ENCODE assay signal across 33 cellular contexts in the genomic region with DNA sequence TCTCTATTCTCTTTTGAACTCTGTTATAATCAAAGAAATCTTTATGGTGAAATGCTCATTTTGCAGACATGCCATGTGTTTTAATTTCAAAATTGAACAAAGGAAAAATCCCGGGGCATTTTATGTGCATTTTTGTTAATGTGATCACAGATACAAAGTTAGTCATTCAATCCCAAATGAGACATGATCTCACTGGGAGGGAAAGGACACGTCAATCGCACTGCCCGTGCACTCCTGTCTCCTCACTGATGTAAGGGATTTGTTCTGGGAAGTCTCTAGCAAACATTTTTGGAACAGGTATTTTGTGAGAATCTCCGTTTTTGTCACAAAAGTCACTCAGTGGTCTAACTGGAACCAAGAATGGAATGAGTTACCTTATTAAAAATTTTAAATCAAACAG.
"Had no signal": no experiment of that assay in that cellular context is flagged by ENCODE, and none has a peak within 500 bp of the region (broad histone marks: within the 10 kb centered on the region; RNA-seq: fewer than 3 reads in every experiment).

No MANE protein-coding gene starts in this region.

- H3K27ac Mint-ChIP-seq: activated CD8-positive, alpha-beta T cell treated with anti-CD3 and anti-CD28 coated beads for 36 hours; activated naive CD8-positive, alpha-beta T cell; activated T-helper 17 cell treated with anti-CD3 and anti-CD28 coated beads, Interleukin-2, amount 50 U/mL, for 72 hours; brain; T-helper 17 cell; T-helper 2 cell treated with Interferon-gamma antibody and Interleukin-4, amounts not matched to agents 5 μg/mL and 100 μg/mL, for 36 hours; WTC11 had no signal

- DNase-seq: activated CD4-positive, alpha-beta T cell treated with anti-CD3 and anti-CD28 coated beads for 48 hours; activated CD4-positive, alpha-beta T cell treated with anti-CD3 and anti-CD28 coated beads, Interleukin-2, amount 50 U/mL, for 1 hour; activated CD4-positive, alpha-beta T cell treated with anti-CD3 and anti-CD28 coated beads, Interleukin-2, amount 50 U/mL, for 48 hours; activated CD8-positive, alpha-beta memory T cell treated with anti-CD3 and anti-CD28 coated beads for 24 hours; activated CD8-positive, alpha-beta T cell treated with anti-CD3 and anti-CD28 coated beads for 36 hours; activated effector memory CD4-positive, alpha-beta T cell treated with Interleukin-2 at 50 U/mL for 16 hours; activated gamma-delta T cell treated with Interleukin-2 at 50 U/mL for 16 hours; activated naive CD4-positive, alpha-beta T cell treated with anti-CD3 and anti-CD28 coated beads, Interleukin-2, amount 50 U/mL, for 16 hours; activated naive CD4-positive, alpha-beta T cell treated with Interleukin-2 at 50 U/mL for 16 hours; activated T-cell treated with anti-CD3 and anti-CD28 coated beads, Interleukin-2, amount 50 U/mL, for 4 hours; adrenal gland; amygdala; central memory CD4-positive, alpha-beta T cell; cerebellar nuclear complex; colonic mucosa; effector CD8-positive, alpha-beta T cell; head of caudate nucleus; T-helper 1 cell; T-helper 17 cell had no signal

- H3K27ac ChIP-seq: adrenal gland, ascending aorta, breast epithelium, cardiac muscle cell, colonic mucosa, VCaP had no signal

- H3K4me3 Mint-ChIP-seq: activated CD8-positive, alpha-beta T cell treated with anti-CD3 and anti-CD28 coated beads for 36 hours; activated naive CD8-positive, alpha-beta T cell; activated T-cell treated with anti-CD3 and anti-CD28 coated beads, Interleukin-2, amount 50 U/mL, for 4 hours; activated T-helper 17 cell treated with anti-CD3 and anti-CD28 coated beads, Interleukin-2, amount 50 U/mL, for 72 hours; brain; T-helper 17 cell; T-helper 2 cell treated with Interferon-gamma antibody and Interleukin-4, amounts not matched to agents 5 μg/mL and 100 μg/mL, for 36 hours; WTC11 had no signal

- H3K27me3 ChIP-seq: adrenal gland, ascending aorta, breast epithelium, cardiac muscle cell, colonic mucosa had no signal

- H3K36me3 Mint-ChIP-seq: activated naive CD8-positive, alpha-beta T cell; brain had no signal

- H3K4me3 ChIP-seq: adrenal gland, ascending aorta, breast epithelium, cardiac muscle cell, colonic mucosa had no signal

- H3K9me3 ChIP-seq: adrenal gland, ascending aorta, breast epithelium, colonic mucosa had no signal

- H3K27me3 Mint-ChIP-seq: activated CD8-positive, alpha-beta T cell treated with anti-CD3 and anti-CD28 coated beads for 36 hours; activated naive CD8-positive, alpha-beta T cell; activated T-helper 17 cell treated with anti-CD3 and anti-CD28 coated beads, Interleukin-2, amount 50 U/mL, for 72 hours; brain; T-helper 17 cell had no signal

- FAIRE-seq: endometrium, endothelial cell of umbilical vein, frontal cortex had no signal

- H3K4me1 Mint-ChIP-seq: activated T-helper 17 cell treated with anti-CD3 and anti-CD28 coated beads, Interleukin-2, amount 50 U/mL, for 72 hours; brain; WTC11 had no signal

- ATAC-seq: activated CD4-positive, CD25-positive, alpha-beta regulatory T cell treated with anti-CD3 and anti-CD28 coated beads, Interleukin-2, amount 50 U/mL, for 24 hours; activated CD8-positive, alpha-beta T cell treated with anti-CD3 and anti-CD28 coated beads for 36 hours; activated T-cell treated with anti-CD3 and anti-CD28 coated beads, Interleukin-2, amount 50 U/mL, for 4 hours; activated T-helper 17 cell treated with anti-CD3 and anti-CD28 coated beads, Interleukin-2, amount 50 U/mL, for 72 hours; esophagus mucosa; T-helper 17 cell; WTC11 had no signal

- H3K9me3 Mint-ChIP-seq: activated CD8-positive, alpha-beta T cell treated with anti-CD3 and anti-CD28 coated beads for 36 hours; activated T-cell treated with anti-CD3 and anti-CD28 coated beads, Interleukin-2, amount 50 U/mL, for 4 hours; activated T-helper 17 cell treated with anti-CD3 and anti-CD28 coated beads, Interleukin-2, amount 50 U/mL, for 72 hours; T-helper 2 cell treated with Interferon-gamma antibody and Interleukin-4, amounts not matched to agents 5 μg/mL and 100 μg/mL, for 36 hours had no signal

- H3K36me3 ChIP-seq: adrenal gland, ascending aorta, breast epithelium, cardiac muscle cell, colonic mucosa had no signal

- H3K4me1 ChIP-seq: adrenal gland, ascending aorta, breast epithelium, colonic mucosa had no signal
